ENCODE assay signal across 23 cellular contexts in the genomic region with DNA sequence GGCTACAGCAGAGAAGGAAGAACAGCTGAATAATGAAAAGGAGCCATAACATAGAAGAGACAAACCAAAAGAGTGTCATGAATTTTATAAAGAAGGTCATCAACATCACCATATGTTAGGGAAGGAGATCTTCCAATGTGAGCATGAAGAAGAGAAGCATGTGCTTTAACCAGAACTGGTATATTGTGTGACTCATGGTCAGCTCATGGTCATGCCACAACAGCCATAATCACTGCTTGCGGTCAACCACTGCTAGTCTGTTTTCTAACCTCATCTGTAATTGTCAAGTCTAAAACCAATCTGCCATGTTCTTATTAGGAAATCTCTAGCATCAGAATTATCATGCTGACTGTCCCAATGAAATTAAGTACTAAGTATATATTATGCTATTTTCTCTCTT.
DNase-seq lines count a peak whose midpoint lies in the region; ATAC-seq and TF ChIP-seq lines count a peak whose summit lies in the region.
"Had no signal": no experiment of that assay in that cellular context is flagged by ENCODE, and none has a peak within 500 bp of the region (broad histone marks: within the 10 kb centered on the region; RNA-seq: fewer than 3 reads in every experiment).

No MANE protein-coding gene starts in this region.

- H3K27me3 ChIP-seq in MG63 (no peaks in the 10 kb centered on the region), Caco-2 (replicated peaks; ENCODE audit: control insufficient read depth, insufficient read depth, low read length) (no peaks in the 10 kb centered on the region)
- no peaks in the 10 kb centered on the region for H3K27me3 ChIP-seq in CD4-positive, alpha-beta T cell (ENCODE audit: control insufficient read depth, insufficient read depth, low read length)
- H3K27me3 ChIP-seq: neutrophil, Peyer's patch, tibial artery had no signal

- BruUV-seq in Caco-2 (replicated peaks; lab: Mats Ljungman, UMichigan): no TSS peak

- H3K9me3 ChIP-seq in MG63 (peaks cover 2% of the 10 kb centered on the region; the same call in 1 of the 2 replicates), Caco-2 (no peaks in the 10 kb centered on the region)
- H3K9me3 ChIP-seq in CD4-positive, alpha-beta T cell (ENCODE audit: control insufficient read depth, low read length): no peaks in the 10 kb centered on the region
- H3K9me3 ChIP-seq: neutrophil, Peyer's patch, tibial artery had no signal

- no peaks in the 10 kb centered on the region for H3K4me1 ChIP-seq in Caco-2
- H3K4me1 ChIP-seq: Peyer's patch, tibial artery had no signal

- no peaks in the 10 kb centered on the region for H3K36me3 Mint-ChIP-seq in Caco-2 (ENCODE audit: insufficient read depth, unreplicated experiment)
- no peaks in the 10 kb centered on the region for H3K36me3 Mint-ChIP-seq in CD4-positive, alpha-beta T cell (ENCODE audit: low read depth)
- no peaks in the 10 kb centered on the region for H3K36me3 Mint-ChIP-seq in activated CD4-positive, alpha-beta memory T cell treated with anti-CD3 and anti-CD28 coated beads, Interleukin-2, amount 10 ng/mL, durations not matched to agents 7 days and 5 days (ENCODE audit: low read depth)
- H3K36me3 Mint-ChIP-seq: activated naive CD4-positive, alpha-beta T cell treated with anti-CD3 and anti-CD28 coated beads, Interleukin-2, amount 10 ng/mL, durations not matched to agents 7 days and 5 days had no signal

- H3K36me3 ChIP-seq in MG63 (no peaks in the 10 kb centered on the region), Caco-2 (ENCODE audit: control insufficient read depth, insufficient read depth, low read length) (no peaks in the 10 kb centered on the region)
- H3K36me3 ChIP-seq: neutrophil, Peyer's patch, tibial artery had no signal

- no peak for TF ChIP-seq CTCF in Caco-2 (IDR thresholded peaks at IDR 0.05; ENCODE audit: insufficient read depth in 1 of 2, low read depth in 1 of 2, low read length in 1 of 2, severe bottlenecking in 1 of 2, unreplicated experiment in 1 of 2)
- no peak for TF ChIP-seq CTCF in CD4-positive, alpha-beta T cell (IDR thresholded peaks at IDR 0.05)

- H3K27ac Mint-ChIP-seq in Caco-2 (ENCODE audit: unreplicated experiment): no peak overlapping the region
- no peak overlapping the region for H3K27ac Mint-ChIP-seq in CD4-positive, alpha-beta T cell
- no peak overlapping the region for H3K27ac Mint-ChIP-seq in activated CD4-positive, alpha-beta memory T cell treated with anti-CD3 and anti-CD28 coated beads, Interleukin-2, amount 10 ng/mL, durations not matched to agents 7 days and 5 days
- H3K27ac Mint-ChIP-seq: activated naive CD4-positive, alpha-beta T cell treated with anti-CD3 and anti-CD28 coated beads, Interleukin-2, amount 10 ng/mL, durations not matched to agents 7 days and 5 days; B cell; immature natural killer cell; memory B cell had no signal

- no peaks in the 10 kb centered on the region for H3K9me3 Mint-ChIP-seq in Caco-2 (ENCODE audit: unreplicated experiment)
- H3K9me3 Mint-ChIP-seq in CD4-positive, alpha-beta T cell: no peaks in the 10 kb centered on the region
- H3K9me3 Mint-ChIP-seq in activated CD4-positive, alpha-beta memory T cell treated with anti-CD3 and anti-CD28 coated beads, Interleukin-2, amount 10 ng/mL, durations not matched to agents 7 days and 5 days: no peaks in the 10 kb centered on the region
- H3K9me3 Mint-ChIP-seq: activated naive CD4-positive, alpha-beta T cell treated with anti-CD3 and anti-CD28 coated beads, Interleukin-2, amount 10 ng/mL, durations not matched to agents 7 days and 5 days had no signal

- CTCF ChIA-PET in Caco-2 (lab: Charles Lee): no interaction called here
- CTCF ChIA-PET in CD4-positive, alpha-beta T cell (lab: Charles Lee): no interaction called here
- CTCF ChIA-PET in activated CD4-positive, alpha-beta memory T cell treated with anti-CD3 and anti-CD28 coated beads, Interleukin-2, amount 10 ng/mL, durations not matched to agents 7 days and 5 days (lab: Charles Lee): no interaction called here

- H3K4me1 Mint-ChIP-seq in Caco-2 (ENCODE audit: low read depth, unreplicated experiment): no peaks in the 10 kb centered on the region
- no peaks in the 10 kb centered on the region for H3K4me1 Mint-ChIP-seq in CD4-positive, alpha-beta T cell (ENCODE audit: low read depth)
- no peaks in the 10 kb centered on the region for H3K4me1 Mint-ChIP-seq in activated CD4-positive, alpha-beta memory T cell treated with anti-CD3 and anti-CD28 coated beads, Interleukin-2, amount 10 ng/mL, durations not matched to agents 7 days and 5 days
- H3K4me1 Mint-ChIP-seq: activated naive CD4-positive, alpha-beta T cell treated with anti-CD3 and anti-CD28 coated beads, Interleukin-2, amount 10 ng/mL, durations not matched to agents 7 days and 5 days; B cell; immature natural killer cell had no signal

- H3K4me3 Mint-ChIP-seq in Caco-2 (ENCODE audit: unreplicated experiment): no peak overlapping the region
- H3K4me3 Mint-ChIP-seq in CD4-positive, alpha-beta T cell: no peak overlapping the region
- H3K4me3 Mint-ChIP-seq in activated CD4-positive, alpha-beta memory T cell treated with anti-CD3 and anti-CD28 coated beads, Interleukin-2, amount 10 ng/mL, durations not matched to agents 7 days and 5 days: no peak overlapping the region
- H3K4me3 Mint-ChIP-seq: activated naive CD4-positive, alpha-beta T cell treated with anti-CD3 and anti-CD28 coated beads, Interleukin-2, amount 10 ng/mL, durations not matched to agents 7 days and 5 days; B cell; immature natural killer cell; memory B cell had no signal

- ATAC-seq in CD4-positive, alpha-beta T cell (ENCODE audit: poor library complexity): no peak
- ATAC-seq: sciatic nerve had no signal

- H3K27ac ChIP-seq in CD4-positive, alpha-beta T cell (ENCODE audit: low read depth, low read length): no peak overlapping the region
- H3K27ac ChIP-seq: neutrophil, Peyer's patch, tibial artery had no signal

- POLR2A ChIA-PET in Caco-2 (lab: Charles Lee): no interaction called here
- POLR2A ChIA-PET in CD4-positive, alpha-beta T cell (lab: Charles Lee): no interaction called here
- POLR2A ChIA-PET in activated CD4-positive, alpha-beta memory T cell treated with anti-CD3 and anti-CD28 coated beads, Interleukin-2, amount 10 ng/mL, durations not matched to agents 7 days and 5 days (lab: Charles Lee): no interaction called here

- H3K27me3 Mint-ChIP-seq in Caco-2 (ENCODE audit: insufficient read depth, unreplicated experiment): peaks cover 8% of the 10 kb centered on the region
- no peaks in the 10 kb centered on the region for H3K27me3 Mint-ChIP-seq in CD4-positive, alpha-beta T cell
- no peaks in the 10 kb centered on the region for H3K27me3 Mint-ChIP-seq in activated CD4-positive, alpha-beta memory T cell treated with anti-CD3 and anti-CD28 coated beads, Interleukin-2, amount 10 ng/mL, durations not matched to agents 7 days and 5 days
- H3K27me3 Mint-ChIP-seq: activated naive CD4-positive, alpha-beta T cell treated with anti-CD3 and anti-CD28 coated beads, Interleukin-2, amount 10 ng/mL, durations not matched to agents 7 days and 5 days; B cell; memory B cell had no signal

- intact Hi-C loops in Caco-2 (cut with micrococcal nuclease; ENCODE audit: unreplicated experiment): no loop called here
- intact Hi-C loops in CD4-positive, alpha-beta T cell (cut with DNase I, micrococcal nuclease): no loop called here

- no peak overlapping the region for H3K4me3 ChIP-seq in MG63
- no peak overlapping the region for H3K4me3 ChIP-seq in Caco-2 (ENCODE audit: low read depth, low read length)
- H3K4me3 ChIP-seq: Peyer's patch, tibial artery had no signal

- DNase-seq in ELR (ENCODE audit: low read depth) (peak; percentile 66), MG63 (peak; percentile 24), astrocyte of the hippocampus (ENCODE audit: low read depth, low spot score) (peak; percentile 39), kidney tubule cell (ENCODE audit: low spot score) (peak; percentile 56), Caco-2 (no peak)
- no peak for DNase-seq in activated CD8-positive, alpha-beta memory T cell treated with anti-CD3 and anti-CD28 coated beads, Interleukin-2, amount 50 U/mL, for 4 hours
- DNase-seq in CD4-positive, alpha-beta T cell: no peak
- DNase-seq in activated CD4-positive, alpha-beta memory T cell treated with anti-CD3 and anti-CD28 coated beads, Interleukin-2, amount 10 ng/mL, durations not matched to agents 7 days and 5 days: no peak
- DNase-seq: activated CD4-positive, CD25-positive, alpha-beta regulatory T cell treated with anti-CD3 and anti-CD28 coated beads, Interleukin-2, amount 50 U/mL, for 72 hours; activated naive CD4-positive, alpha-beta T cell treated with anti-CD3 and anti-CD28 coated beads, Interleukin-2, amount 10 ng/mL, durations not matched to agents 7 days and 5 days; effector CD8-positive, alpha-beta T cell; H7; immature natural killer cell; NCI-H187; NCI-H510A treated with DMSO at 0.1 percent for 48 hours; Peyer's patch; stimulated activated CD4-positive, alpha-beta T cell treated with anti-CD3 and anti-CD28 coated beads, Interleukin-4, amount 100 ng/mL, for 24 hours; T-helper 1 cell; tibial artery had no signal

Comparison
In these comparisons a context has a peak if more than half of its experiments do, and no peak if none do; other contexts are left out.
1. DNase-seq: peak in ELR (single experiment), MG63 (single experiment), astrocyte of the hippocampus (single experiment) and kidney tubule cell (single experiment); none in Caco-2 (0 of 2), activated CD8-positive, alpha-beta memory T cell treated with anti-CD3 and anti-CD28 coated beads, Interleukin-2, amount 50 U/mL, for 4 hours (single experiment), CD4-positive, alpha-beta T cell (0 of 10) and activated CD4-positive, alpha-beta memory T cell treated with anti-CD3 and anti-CD28 coated beads, Interleukin-2, amount 10 ng/mL, durations not matched to agents 7 days and 5 days (single experiment).